Comparison of ENCODE assay signal across 1 cellular context in the genomic region with DNA sequence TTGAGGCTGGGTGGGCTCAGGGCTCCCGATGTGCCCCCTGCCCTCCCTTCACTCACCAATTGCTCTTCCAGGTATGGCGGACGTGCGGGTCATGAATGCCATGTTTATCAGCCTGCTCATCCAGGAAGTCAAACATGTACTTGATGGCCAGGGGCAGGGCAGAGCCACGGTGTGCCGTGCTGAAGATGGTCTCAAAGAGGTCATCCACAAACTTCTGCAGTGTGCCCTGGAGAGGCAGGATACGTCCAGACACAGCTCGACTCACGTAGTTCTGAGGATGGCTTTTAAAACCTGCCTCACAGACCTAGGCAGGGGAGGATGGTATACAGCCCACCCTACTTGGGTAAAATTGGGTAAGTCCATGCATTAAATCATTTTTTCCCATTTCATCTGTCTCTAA.
TF ChIP-seq lines count a peak whose summit lies in the region.

No MANE protein-coding gene starts in this region.

TF ChIP-seq in endothelial cell of umbilical vein, 7 proteins besides CTCF, POLR2A, EP300 and RAD21:
- TF ChIP-seq JUN (IDR thresholded peaks at IDR 0.05; ENCODE audit: borderline replicate concordance, insufficient read depth, insufficient read length, low read depth) (no peak), FOS (IDR thresholded peaks at IDR 0.05; ENCODE audit: borderline replicate concordance, insufficient read depth, low read length) (no peak), GATA2 (IDR thresholded peaks at IDR 0.05; ENCODE audit: insufficient read depth, insufficient read length, low read depth, low read length) (no peak), POLR2AphosphoS5 (IDR thresholded peaks at IDR 0.05; ENCODE audit: insufficient read depth, low read depth, low read length) (no peak), MYC (IDR thresholded peaks at IDR 0.05; ENCODE audit: low read depth, low read length) (no peak), EZH2 (IDR thresholded peaks at IDR 0.05; ENCODE audit: borderline replicate concordance, low read depth, low read length, severe bottlenecking) (no peak)
- TF ChIP-seq, protein P1, sequence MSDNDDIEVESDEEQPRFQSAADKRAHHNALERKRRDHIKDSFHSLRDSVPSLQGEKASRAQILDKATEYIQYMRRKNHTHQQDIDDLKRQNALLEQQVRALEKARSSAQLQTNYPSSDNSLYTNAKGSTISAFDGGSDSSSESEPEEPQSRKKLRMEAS (IDR thresholded peaks at IDR 0.05; ENCODE audit: insufficient read depth, insufficient read length): no peak
TF ChIP-seq in endothelial cell of umbilical vein: peak in this region for 0.
